Comparison of ENCODE assay signal across 1 cellular context in the genomic region with DNA sequence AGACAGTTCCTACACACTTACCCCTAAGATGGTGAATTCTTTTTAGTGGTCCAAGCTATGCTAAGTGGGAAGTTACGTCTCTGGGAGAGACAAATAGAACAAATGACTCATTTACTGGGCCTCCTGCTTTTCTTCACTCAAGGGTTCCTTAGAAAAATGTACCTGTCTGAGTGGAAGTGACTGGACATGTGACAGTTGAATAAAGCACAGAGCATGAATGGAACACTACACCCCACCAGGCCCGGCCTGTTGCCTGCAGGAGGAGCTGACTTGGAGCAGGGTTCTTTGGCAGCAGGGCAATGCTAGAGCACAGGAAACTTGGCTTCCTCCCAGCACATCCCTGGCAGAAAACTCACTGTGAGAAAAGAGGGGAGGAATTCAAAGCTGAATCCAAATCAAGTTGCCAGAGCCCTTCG.
TF ChIP-seq lines count a peak whose summit lies in the region.

No MANE protein-coding gene starts in this region.

TF ChIP-seq in SK-N-SH treated with all-trans-retinoic acid at 6 μM for 48 hours, 23 proteins besides CTCF, POLR2A, EP300 and RAD21 (continued from another document):
- TF ChIP-seq, protein P1, sequence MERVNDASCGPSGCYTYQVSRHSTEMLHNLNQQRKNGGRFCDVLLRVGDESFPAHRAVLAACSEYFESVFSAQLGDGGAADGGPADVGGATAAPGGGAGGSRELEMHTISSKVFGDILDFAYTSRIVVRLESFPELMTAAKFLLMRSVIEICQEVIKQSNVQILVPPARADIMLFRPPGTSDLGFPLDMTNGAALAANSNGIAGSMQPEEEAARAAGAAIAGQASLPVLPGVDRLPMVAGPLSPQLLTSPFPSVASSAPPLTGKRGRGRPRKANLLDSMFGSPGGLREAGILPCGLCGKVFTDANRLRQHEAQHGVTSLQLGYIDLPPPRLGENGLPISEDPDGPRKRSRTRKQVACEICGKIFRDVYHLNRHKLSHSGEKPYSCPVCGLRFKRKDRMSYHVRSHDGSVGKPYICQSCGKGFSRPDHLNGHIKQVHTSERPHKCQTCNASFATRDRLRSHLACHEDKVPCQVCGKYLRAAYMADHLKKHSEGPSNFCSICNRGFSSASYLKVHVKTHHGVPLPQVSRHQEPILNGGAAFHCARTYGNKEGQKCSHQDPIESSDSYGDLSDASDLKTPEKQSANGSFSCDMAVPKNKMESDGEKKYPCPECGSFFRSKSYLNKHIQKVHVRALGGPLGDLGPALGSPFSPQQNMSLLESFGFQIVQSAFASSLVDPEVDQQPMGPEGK (CRISPR knock-in tag; IDR thresholded peaks at IDR 0.05; ENCODE audit: borderline replicate concordance), result 0 out of 2 replicates have a peak, but pooled peaks have one; percentile 20
- no peak for TF ChIP-seq ZNF8 (CRISPR knock-in tag; IDR thresholded peaks at IDR 0.05)
- TF ChIP-seq SNAI2 (CRISPR knock-in tag; IDR thresholded peaks at IDR 0.05), result no peak
- TF ChIP-seq PPARA (CRISPR knock-in tag; IDR thresholded peaks at IDR 0.05; ENCODE audit: borderline replicate concordance), result no peak
- TF ChIP-seq, protein P2, sequence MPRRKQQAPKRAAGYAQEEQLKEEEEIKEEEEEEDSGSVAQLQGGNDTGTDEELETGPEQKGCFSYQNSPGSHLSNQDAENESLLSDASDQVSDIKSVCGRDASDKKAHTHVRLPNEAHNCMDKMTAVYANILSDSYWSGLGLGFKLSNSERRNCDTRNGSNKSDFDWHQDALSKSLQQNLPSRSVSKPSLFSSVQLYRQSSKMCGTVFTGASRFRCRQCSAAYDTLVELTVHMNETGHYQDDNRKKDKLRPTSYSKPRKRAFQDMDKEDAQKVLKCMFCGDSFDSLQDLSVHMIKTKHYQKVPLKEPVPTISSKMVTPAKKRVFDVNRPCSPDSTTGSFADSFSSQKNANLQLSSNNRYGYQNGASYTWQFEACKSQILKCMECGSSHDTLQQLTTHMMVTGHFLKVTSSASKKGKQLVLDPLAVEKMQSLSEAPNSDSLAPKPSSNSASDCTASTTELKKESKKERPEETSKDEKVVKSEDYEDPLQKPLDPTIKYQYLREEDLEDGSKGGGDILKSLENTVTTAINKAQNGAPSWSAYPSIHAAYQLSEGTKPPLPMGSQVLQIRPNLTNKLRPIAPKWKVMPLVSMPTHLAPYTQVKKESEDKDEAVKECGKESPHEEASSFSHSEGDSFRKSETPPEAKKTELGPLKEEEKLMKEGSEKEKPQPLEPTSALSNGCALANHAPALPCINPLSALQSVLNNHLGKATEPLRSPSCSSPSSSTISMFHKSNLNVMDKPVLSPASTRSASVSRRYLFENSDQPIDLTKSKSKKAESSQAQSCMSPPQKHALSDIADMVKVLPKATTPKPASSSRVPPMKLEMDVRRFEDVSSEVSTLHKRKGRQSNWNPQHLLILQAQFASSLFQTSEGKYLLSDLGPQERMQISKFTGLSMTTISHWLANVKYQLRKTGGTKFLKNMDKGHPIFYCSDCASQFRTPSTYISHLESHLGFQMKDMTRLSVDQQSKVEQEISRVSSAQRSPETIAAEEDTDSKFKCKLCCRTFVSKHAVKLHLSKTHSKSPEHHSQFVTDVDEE (CRISPR knock-in tag; IDR thresholded peaks at IDR 0.05), result no peak
- no peak for TF ChIP-seq ZNF565 (CRISPR knock-in tag; conservative IDR thresholded peaks at IDR 0.05; ENCODE audit: low read depth)
- no peak for TF ChIP-seq ZFP30 (CRISPR knock-in tag; IDR thresholded peaks at IDR 0.05)
- no peak for TF ChIP-seq ESRRG (CRISPR knock-in tag; IDR thresholded peaks at IDR 0.05)
- no peak for TF ChIP-seq CSDC2 (CRISPR knock-in tag; IDR thresholded peaks at IDR 0.05)
- TF ChIP-seq, protein P3, sequence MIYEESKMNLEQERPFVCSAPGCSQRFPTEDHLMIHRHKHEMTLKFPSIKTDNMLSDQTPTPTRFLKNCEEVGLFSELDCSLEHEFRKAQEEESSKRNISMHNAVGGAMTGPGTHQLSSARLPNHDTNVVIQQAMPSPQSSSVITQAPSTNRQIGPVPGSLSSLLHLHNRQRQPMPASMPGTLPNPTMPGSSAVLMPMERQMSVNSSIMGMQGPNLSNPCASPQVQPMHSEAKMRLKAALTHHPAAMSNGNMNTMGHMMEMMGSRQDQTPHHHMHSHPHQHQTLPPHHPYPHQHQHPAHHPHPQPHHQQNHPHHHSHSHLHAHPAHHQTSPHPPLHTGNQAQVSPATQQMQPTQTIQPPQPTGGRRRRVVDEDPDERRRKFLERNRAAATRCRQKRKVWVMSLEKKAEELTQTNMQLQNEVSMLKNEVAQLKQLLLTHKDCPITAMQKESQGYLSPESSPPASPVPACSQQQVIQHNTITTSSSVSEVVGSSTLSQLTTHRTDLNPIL (CRISPR knock-in tag; IDR thresholded peaks at IDR 0.05; ENCODE audit: low read depth), result no peak
- no peak for TF ChIP-seq ZFP3 (CRISPR knock-in tag; IDR thresholded peaks at IDR 0.05)
- no peak for TF ChIP-seq TCF4 (CRISPR knock-in tag; IDR thresholded peaks at IDR 0.05; ENCODE audit: borderline replicate concordance)
- peak; percentile 68 for TF ChIP-seq ISL1 (CRISPR knock-in tag; IDR thresholded peaks at IDR 0.05)
